ENCODE assay signal across 20 cellular contexts in genomic region chr5:117665121-117665520, GRCh38.
"Had no signal": no experiment of that assay in that cellular context is flagged by ENCODE, and none has a peak within 500 bp of the region (broad histone marks: within the 10 kb centered on the region; RNA-seq: fewer than 3 reads in every experiment).

No MANE protein-coding gene starts in this region.

- H3K4me3 ChIP-seq: dorsolateral prefrontal cortex, heart left ventricle, psoas muscle, skin epidermis, testis, tibial nerve, upper lobe of right lung had no signal

- H3K27ac ChIP-seq: dorsolateral prefrontal cortex, heart left ventricle, neutrophil, psoas muscle, skin epidermis, testis, tibial nerve, upper lobe of right lung had no signal

- ATAC-seq: esophagus mucosa; heart left ventricle; naive thymus-derived CD8-positive, alpha-beta T cell; psoas muscle; sciatic nerve; stimulated activated naive B cell treated with anti-CD40 and anti-IgM and Interleukin-4, amounts not matched to agents 10 μg/mL and 1 μg/mL and 100 μg/mL, for 72 hours; stimulated activated naive CD8-positive, alpha-beta T cell treated with anti-CD3 and anti-CD28 coated beads, Interleukin-15, amount 100 ng/mL, for 72 hours; upper lobe of right lung had no signal

- DNase-seq: cortex of kidney; dorsolateral prefrontal cortex; effector memory CD4-positive, alpha-beta T cell; heart left ventricle; hippocampal formation; mammary epithelial cell; naive thymus-derived CD8-positive, alpha-beta T cell; psoas muscle; retina; stimulated activated CD4-positive, alpha-beta T cell treated with anti-CD3 and anti-CD28 coated beads, Interleukin-2, amount 100 ng/mL, for 24 hours; stimulated activated CD4-positive, alpha-beta T cell treated with anti-CD3 and anti-CD28 coated beads, Interleukin-4, amount 100 ng/mL, for 4 hours; stimulated activated naive B cell treated with anti-CD40 and anti-IgM and Interleukin-4, amounts not matched to agents 10 μg/mL and 1 μg/mL and 100 μg/mL, for 72 hours; stimulated activated naive CD8-positive, alpha-beta T cell treated with anti-CD3 and anti-CD28 coated beads, Interleukin-15, amount 100 ng/mL, for 72 hours; testis; upper lobe of right lung had no signal

- H3K27me3 ChIP-seq: dorsolateral prefrontal cortex, heart left ventricle, neutrophil, testis, tibial nerve, upper lobe of right lung had no signal

- H3K9me3 ChIP-seq: neutrophil, psoas muscle, testis, tibial nerve, upper lobe of right lung had no signal

- H3K4me1 ChIP-seq: heart left ventricle, psoas muscle, testis, tibial nerve, upper lobe of right lung had no signal

- H3K36me3 ChIP-seq: heart left ventricle, neutrophil, tibial nerve, upper lobe of right lung had no signal
